2 cellular contexts compared by ENCODE assay signal in genomic region chr1:63914241-63914640, GRCh38.
TF ChIP-seq lines count a peak whose summit lies in the region.

No MANE protein-coding gene starts in this region.

TF ChIP-seq in A549, 52 proteins besides CTCF, POLR2A, EP300 and RAD21:
- TF ChIP-seq MAZ (IDR thresholded peaks at IDR 0.05; ENCODE audit: borderline replicate concordance, low read depth, low read length) (no peak), ZSCAN20 (CRISPR knock-in tag; IDR thresholded peaks at IDR 0.05) (no peak), USF2 (IDR thresholded peaks at IDR 0.05) (no peak), PHF8 (IDR thresholded peaks at IDR 0.05; ENCODE audit: borderline replicate concordance, low read depth) (no peak), NR3C1 (IDR thresholded peaks at IDR 0.05) (no peak), GATA3 (IDR thresholded peaks at IDR 0.05; ENCODE audit: borderline replicate concordance) (no peak), SMC3 (IDR thresholded peaks at IDR 0.05) (no peak)
- TF ChIP-seq, protein P1, sequence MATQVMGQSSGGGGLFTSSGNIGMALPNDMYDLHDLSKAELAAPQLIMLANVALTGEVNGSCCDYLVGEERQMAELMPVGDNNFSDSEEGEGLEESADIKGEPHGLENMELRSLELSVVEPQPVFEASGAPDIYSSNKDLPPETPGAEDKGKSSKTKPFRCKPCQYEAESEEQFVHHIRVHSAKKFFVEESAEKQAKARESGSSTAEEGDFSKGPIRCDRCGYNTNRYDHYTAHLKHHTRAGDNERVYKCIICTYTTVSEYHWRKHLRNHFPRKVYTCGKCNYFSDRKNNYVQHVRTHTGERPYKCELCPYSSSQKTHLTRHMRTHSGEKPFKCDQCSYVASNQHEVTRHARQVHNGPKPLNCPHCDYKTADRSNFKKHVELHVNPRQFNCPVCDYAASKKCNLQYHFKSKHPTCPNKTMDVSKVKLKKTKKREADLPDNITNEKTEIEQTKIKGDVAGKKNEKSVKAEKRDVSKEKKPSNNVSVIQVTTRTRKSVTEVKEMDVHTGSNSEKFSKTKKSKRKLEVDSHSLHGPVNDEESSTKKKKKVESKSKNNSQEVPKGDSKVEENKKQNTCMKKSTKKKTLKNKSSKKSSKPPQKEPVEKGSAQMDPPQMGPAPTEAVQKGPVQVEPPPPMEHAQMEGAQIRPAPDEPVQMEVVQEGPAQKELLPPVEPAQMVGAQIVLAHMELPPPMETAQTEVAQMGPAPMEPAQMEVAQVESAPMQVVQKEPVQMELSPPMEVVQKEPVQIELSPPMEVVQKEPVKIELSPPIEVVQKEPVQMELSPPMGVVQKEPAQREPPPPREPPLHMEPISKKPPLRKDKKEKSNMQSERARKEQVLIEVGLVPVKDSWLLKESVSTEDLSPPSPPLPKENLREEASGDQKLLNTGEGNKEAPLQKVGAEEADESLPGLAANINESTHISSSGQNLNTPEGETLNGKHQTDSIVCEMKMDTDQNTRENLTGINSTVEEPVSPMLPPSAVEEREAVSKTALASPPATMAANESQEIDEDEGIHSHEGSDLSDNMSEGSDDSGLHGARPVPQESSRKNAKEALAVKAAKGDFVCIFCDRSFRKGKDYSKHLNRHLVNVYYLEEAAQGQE (IDR thresholded peaks at IDR 0.05), result no peak
TF ChIP-seq in A549: peak in this region for 0.

TF ChIP-seq in IMR-90, 13 proteins besides CTCF, POLR2A, EP300 and RAD21:
- TF ChIP-seq BHLHE40 (IDR thresholded peaks at IDR 0.05; ENCODE audit: low read depth, low read length) (no peak), RFX5 (IDR thresholded peaks at IDR 0.05; ENCODE audit: low read depth, low read length) (no peak), NFE2L2 (IDR thresholded peaks at IDR 0.05; ENCODE audit: low read depth, low read length) (no peak), MAFK (IDR thresholded peaks at IDR 0.05; ENCODE audit: low read depth, low read length) (no peak), MXI1 (IDR thresholded peaks at IDR 0.05; ENCODE audit: borderline replicate concordance, low read depth, low read length) (no peak), CHD1 (IDR thresholded peaks at IDR 0.05; ENCODE audit: low read depth, low read length) (no peak), MAZ (IDR thresholded peaks at IDR 0.05; ENCODE audit: borderline replicate concordance, low read depth, low read length) (no peak), SMC3 (IDR thresholded peaks at IDR 0.05; ENCODE audit: low read depth, low read length) (no peak)
- TF ChIP-seq, protein P2, sequence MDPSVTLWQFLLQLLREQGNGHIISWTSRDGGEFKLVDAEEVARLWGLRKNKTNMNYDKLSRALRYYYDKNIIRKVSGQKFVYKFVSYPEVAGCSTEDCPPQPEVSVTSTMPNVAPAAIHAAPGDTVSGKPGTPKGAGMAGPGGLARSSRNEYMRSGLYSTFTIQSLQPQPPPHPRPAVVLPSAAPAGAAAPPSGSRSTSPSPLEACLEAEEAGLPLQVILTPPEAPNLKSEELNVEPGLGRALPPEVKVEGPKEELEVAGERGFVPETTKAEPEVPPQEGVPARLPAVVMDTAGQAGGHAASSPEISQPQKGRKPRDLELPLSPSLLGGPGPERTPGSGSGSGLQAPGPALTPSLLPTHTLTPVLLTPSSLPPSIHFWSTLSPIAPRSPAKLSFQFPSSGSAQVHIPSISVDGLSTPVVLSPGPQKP (IDR thresholded peaks at IDR 0.05; ENCODE audit: borderline replicate concordance, low read depth, low read length), result no peak
TF ChIP-seq in IMR-90: peak in this region for 0.
